ENCODE assay signal across 8 cellular contexts in genomic region chr11:65180877-65181568, GRCh38. TPM values are rescaled to one million over a fixed set of nuclear protein-coding genes. Genes with fewer than 3 reads are reported as not detected.
A peak's percentile ranks its signal among the peaks of the same experiment; 100 is the strongest.
DNase-seq lines count a peak whose midpoint lies in the region; ATAC-seq and TF ChIP-seq lines count a peak whose summit lies in the region.

No MANE protein-coding gene starts in this region.

- peak overlapping the region; percentile 86 for H3K4me3 Mint-ChIP-seq in endodermal cell
- peak overlapping the region; percentile 85 for H3K4me3 Mint-ChIP-seq in stimulated activated naive CD8-positive, alpha-beta T cell treated with anti-CD3 and anti-CD28 coated beads, Interleukin-15, Interleukin-2, amounts not matched to agents 100 ng/mL and 50 ng/mL, for 24 hours

- BruUV-seq in A673 (replicated peaks; lab: Mats Ljungman, UMichigan), result no TSS peak

- POLR2A ChIA-PET in A673 (lab: Charles Lee; ENCODE audit: low non-redundant PET), result interaction anchor here (1.1 kb wide), 1 partner anchor 45 kb away, joined by 4 read pairs; no protein-coding TSS in a partner anchor

- WGBS in endodermal cell (ENCODE audit: insufficient coverage in 1 of 2, insufficient read length in 1 of 2), 2 experiments, result 0% methylated on average over 3 to 56 of the region's 60 CpGs

- no peaks in the 10 kb centered on the region for H3K27me3 Mint-ChIP-seq in endodermal cell (ENCODE audit: insufficient read depth)
- H3K27me3 Mint-ChIP-seq in stimulated activated naive CD8-positive, alpha-beta T cell treated with anti-CD3 and anti-CD28 coated beads, Interleukin-15, Interleukin-2, amounts not matched to agents 100 ng/mL and 50 ng/mL, for 24 hours, result no peaks in the 10 kb centered on the region

- CTCF ChIA-PET in A673 (lab: Charles Lee), result interaction anchor here (0.5 to 1.1 kb wide), 3 partner anchors 68 to 128 kb away, joined by 3 to 11 read pairs (median 3); no protein-coding TSS in a partner anchor

- ATAC-seq in GM18868 (IDR thresholded peaks at IDR 0.05; ENCODE audit: unreplicated experiment), result peak; percentile 60
- ATAC-seq in HG03354 (IDR thresholded peaks at IDR 0.05; ENCODE audit: poor library complexity, severe bottlenecking, unreplicated experiment), result peak; percentile 75
- peak; percentile 63 for ATAC-seq in mucosa of descending colon

- peak; percentile 79 for DNase-seq in A673 (ENCODE audit: low spot score)
- DNase-seq in NCI-H748 (lab: John Stamatoyannopoulos, UW; ENCODE audit: unreplicated experiment), result peak; percentile 77
- DNase-seq in activated CD8-positive, alpha-beta memory T cell treated with anti-CD3 and anti-CD28 coated beads for 1 hour (ENCODE audit: extremely low read depth in 1 of 2, low read depth in 1 of 2), result peak; percentile 7 to 32
- peak; percentile 94 for DNase-seq in endodermal cell
- peak; percentile 59 to 83 (median 83) for DNase-seq in mucosa of descending colon

- peak; percentile 54 for TF ChIP-seq CTCF in A673 (conservative IDR thresholded peaks at IDR 0.05; ENCODE audit: low read depth, low read length)
- TF ChIP-seq CTCF in endodermal cell (conservative IDR thresholded peaks at IDR 0.05), result peak; percentile 73
- peak; percentile 24 for TF ChIP-seq CTCF in mucosa of descending colon (IDR thresholded peaks at IDR 0.05)

- H3K27ac Mint-ChIP-seq in endodermal cell, result peak overlapping the region; percentile 88
- H3K27ac Mint-ChIP-seq in stimulated activated naive CD8-positive, alpha-beta T cell treated with anti-CD3 and anti-CD28 coated beads, Interleukin-15, Interleukin-2, amounts not matched to agents 100 ng/mL and 50 ng/mL, for 24 hours, result peak overlapping the region; percentile 72

- intact Hi-C loops in A673 (cut with micrococcal nuclease; ENCODE audit: unreplicated experiment) (no loop called here), mucosa of descending colon (cut with DNase I, micrococcal nuclease) (no loop called here)

- peak overlapping the region; percentile 62 for H3K9ac ChIP-seq in endodermal cell (ENCODE audit: extremely low read depth, low read length, poor library complexity, severe bottlenecking)

- H3K4me3 ChIP-seq in A673 (ENCODE audit: low read depth, low read length, poor library complexity, severe bottlenecking), result peak overlapping the region; percentile 94
- H3K4me3 ChIP-seq in endodermal cell (ENCODE audit: low read length), result peak overlapping the region; percentile 96
- H3K4me3 ChIP-seq in mucosa of descending colon, result peak overlapping the region; percentile 86

- H3K4me1 Mint-ChIP-seq in endodermal cell, result peaks cover 34% of the 10 kb centered on the region
- H3K4me1 Mint-ChIP-seq in stimulated activated naive CD8-positive, alpha-beta T cell treated with anti-CD3 and anti-CD28 coated beads, Interleukin-15, Interleukin-2, amounts not matched to agents 100 ng/mL and 50 ng/mL, for 24 hours (ENCODE audit: low read depth), result peaks cover 12% of the 10 kb centered on the region

- no peaks in the 10 kb centered on the region for H3K9me3 ChIP-seq in A673 (ENCODE audit: low read depth, low read length, poor library complexity, severe bottlenecking)
- no peaks in the 10 kb centered on the region for H3K9me3 ChIP-seq in endodermal cell (ENCODE audit: control insufficient read depth, low read length)
- no peaks in the 10 kb centered on the region for H3K9me3 ChIP-seq in mucosa of descending colon

- H3K27ac ChIP-seq in A673 (ENCODE audit: low read depth, low read length, poor library complexity, severe bottlenecking) (peak overlapping the region; percentile 50), endodermal cell (ENCODE audit: low read depth, low read length) (no peak overlapping the region)

- peaks cover 11% of the 10 kb centered on the region for H3K4me1 ChIP-seq in A673 (ENCODE audit: insufficient read depth, low read length, poor library complexity, severe bottlenecking)
- H3K4me1 ChIP-seq in endodermal cell (ENCODE audit: control insufficient read depth, insufficient read depth, low read length), result peaks cover 9% of the 10 kb centered on the region
- peaks cover 17% of the 10 kb centered on the region for H3K4me1 ChIP-seq in mucosa of descending colon (ENCODE audit: low read depth)

- no peaks in the 10 kb centered on the region for H3K27me3 ChIP-seq in A673 (replicated peaks; ENCODE audit: insufficient read depth, low read depth, low read length, poor library complexity)
- H3K27me3 ChIP-seq in endodermal cell (ENCODE audit: control insufficient read depth, insufficient read depth, low read length, poor library complexity, severe bottlenecking), result no peaks in the 10 kb centered on the region

- no peaks in the 10 kb centered on the region for H3K36me3 ChIP-seq in A673 (ENCODE audit: insufficient read depth, low read length, poor library complexity, severe bottlenecking)
- peaks cover 31% of the 10 kb centered on the region for H3K36me3 ChIP-seq in endodermal cell (ENCODE audit: control insufficient read depth, insufficient read depth, low read length)
- no peaks in the 10 kb centered on the region for H3K36me3 ChIP-seq in mucosa of descending colon (ENCODE audit: low read depth)

- no peaks in the 10 kb centered on the region for H3K9me3 Mint-ChIP-seq in endodermal cell
- H3K9me3 Mint-ChIP-seq in stimulated activated naive CD8-positive, alpha-beta T cell treated with anti-CD3 and anti-CD28 coated beads, Interleukin-15, Interleukin-2, amounts not matched to agents 100 ng/mL and 50 ng/mL, for 24 hours, result no peaks in the 10 kb centered on the region

- peaks cover 19% of the 10 kb centered on the region for H3K36me3 Mint-ChIP-seq in endodermal cell (ENCODE audit: low read depth)
- H3K36me3 Mint-ChIP-seq in stimulated activated naive CD8-positive, alpha-beta T cell treated with anti-CD3 and anti-CD28 coated beads, Interleukin-15, Interleukin-2, amounts not matched to agents 100 ng/mL and 50 ng/mL, for 24 hours (ENCODE audit: low read depth), result no peaks in the 10 kb centered on the region

RNA-seq across cellular contexts. Expression of gene CAPN1, which starts 0.7 kb away (rescaled TPM):
- total RNA-seq in A673 (2021) (79.9 and 91.9 TPM in 2 replicates), endodermal cell (100 to 1,000 TPM; 183 to 223 TPM), mucosa of descending colon (100 to 1,000 TPM; 211 to 389 (median 271) TPM)
- polyA plus RNA-seq in endodermal cell (2013, experiment 1 of 2), result 76.6 TPM
- polyA plus RNA-seq in endodermal cell (2013, experiment 2 of 2), result 72.5 TPM

RNA-seq across cellular contexts. Expression of gene SPDYC, which starts 11.0 kb away (rescaled TPM):
- total RNA-seq in A673 (2021) (not detected in 2 replicates), endodermal cell (under 1 TPM in 1 of 2 donors, not detected in 1; 0.46 TPM), mucosa of descending colon (not detected)
- polyA plus RNA-seq in endodermal cell (2013, experiment 1 of 2), result not detected
- polyA plus RNA-seq in endodermal cell (2013, experiment 2 of 2), result not detected

RNA-seq across cellular contexts. Expression of gene SYVN1, which starts 46.7 kb away (rescaled TPM):
- 47.6 and 48.5 TPM in 2 replicates for total RNA-seq in A673 (2021)
- total RNA-seq in endodermal cell, result 10 to 100 TPM; 30.4 to 39.5 TPM
- 32.8 TPM for polyA plus RNA-seq in endodermal cell (2013, experiment 1 of 2)
- polyA plus RNA-seq in endodermal cell (2013, experiment 2 of 2), result 25.3 TPM
- 10 to 100 TPM; 59.7 to 62.2 (median 60.3) TPM for total RNA-seq in mucosa of descending colon

RNA-seq across cellular contexts. Expression of gene MRPL49, which starts 58.9 kb away (rescaled TPM):
- total RNA-seq in A673 (2021), result 90.2 and 91.0 TPM in 2 replicates
- 10 to 100 TPM; 53.9 to 56.6 TPM for total RNA-seq in endodermal cell
- 37.3 TPM for polyA plus RNA-seq in endodermal cell (2013, experiment 1 of 2)
- 36.6 TPM for polyA plus RNA-seq in endodermal cell (2013, experiment 2 of 2)
- 10 to 100 TPM; 42.6 to 48.5 (median 45.4) TPM for total RNA-seq in mucosa of descending colon

RNA-seq across cellular contexts. Expression of gene FAU, which starts 59.1 kb away (rescaled TPM):
- 920 and 956 TPM in 2 replicates for total RNA-seq in A673 (2021)
- total RNA-seq in endodermal cell, result 100 to 1,000 TPM; 774 to 802 TPM
- 857 TPM for polyA plus RNA-seq in endodermal cell (2013, experiment 1 of 2)
- 794 TPM for polyA plus RNA-seq in endodermal cell (2013, experiment 2 of 2)
- 100 to 1,000 TPM; 680 to 873 (median 705) TPM for total RNA-seq in mucosa of descending colon

Comparison
In these comparisons a context has a peak if more than half of its experiments do, and no peak if none do; other contexts are left out.
1. DNase-seq: peak in every context shown above with its lines; median percentile 94 in endodermal cell; 83 in mucosa of descending colon; 79 in A673; 77 in NCI-H748; 20 in activated CD8-positive, alpha-beta memory T cell treated with anti-CD3 and anti-CD28 coated beads for 1 hour.